9 cellular contexts compared by ENCODE assay signal in the genomic region with DNA sequence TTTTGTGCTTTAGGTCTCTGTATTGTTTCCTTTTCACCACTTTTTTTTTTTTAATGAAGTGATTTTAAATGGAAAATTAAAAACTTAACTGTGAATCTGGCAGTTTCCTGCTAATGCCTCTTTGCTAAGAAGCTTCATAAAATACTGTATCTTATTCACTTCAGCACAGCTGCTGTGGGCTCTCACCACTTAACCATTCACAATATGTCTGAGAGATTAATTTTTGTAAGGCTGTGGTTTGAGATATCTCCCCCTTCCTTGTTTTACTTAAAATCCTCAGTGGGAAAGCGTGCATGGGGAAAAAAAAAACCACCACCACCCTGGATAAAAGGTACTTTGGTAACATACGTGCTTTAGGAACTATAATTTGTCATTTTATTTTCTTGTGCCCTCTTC.
DNase-seq lines count a peak whose midpoint lies in the region; ATAC-seq and TF ChIP-seq lines count a peak whose summit lies in the region.
"Had no signal": no experiment of that assay in that cellular context is flagged by ENCODE, and none has a peak within 500 bp of the region (broad histone marks: within the 10 kb centered on the region; RNA-seq: fewer than 3 reads in every experiment).

No MANE protein-coding gene starts in this region.

- H3K36me3 ChIP-seq in right atrium auricular region (no peaks in the 10 kb centered on the region), mesodermal cell (ENCODE audit: control insufficient read depth, insufficient read depth, low read length) (peaks cover 16% of the 10 kb centered on the region), thyroid gland (no peaks in the 10 kb centered on the region)

- H3K9me3 ChIP-seq in right atrium auricular region (no peaks in the 10 kb centered on the region), mesodermal cell (ENCODE audit: control insufficient read depth, low read length) (no peaks in the 10 kb centered on the region), thyroid gland (no peaks in the 10 kb centered on the region)

- no peak for TF ChIP-seq POLR2A in thyroid gland (IDR thresholded peaks at IDR 0.05)

- peaks cover 61% of the 10 kb centered on the region for H3K4me1 Mint-ChIP-seq in activated CD8-positive, alpha-beta T cell treated with anti-CD3 and anti-CD28 coated beads, Interleukin-2, amount 10 ng/mL, durations not matched to agents 7 days and 5 days (ENCODE audit: low read depth)

- peaks cover 17% of the 10 kb centered on the region for H3K36me3 Mint-ChIP-seq in activated CD8-positive, alpha-beta T cell treated with anti-CD3 and anti-CD28 coated beads, Interleukin-2, amount 10 ng/mL, durations not matched to agents 7 days and 5 days (ENCODE audit: low read depth)

- H3K27me3 ChIP-seq in right atrium auricular region (no peaks in the 10 kb centered on the region), thyroid gland (no peaks in the 10 kb centered on the region)

- peak overlapping the region; percentile 39 for H3K4me3 Mint-ChIP-seq in activated CD8-positive, alpha-beta T cell treated with anti-CD3 and anti-CD28 coated beads, Interleukin-2, amount 10 ng/mL, durations not matched to agents 7 days and 5 days

- CTCF ChIA-PET in activated CD8-positive, alpha-beta T cell treated with anti-CD3 and anti-CD28 coated beads, Interleukin-2, amount 10 ng/mL, durations not matched to agents 7 days and 5 days (lab: Charles Lee): interaction anchor here (0.6 to 3.0 kb wide), 3 partner anchors 197 to 268 kb away, joined by 3 to 7 read pairs (median 4); no protein-coding TSS in a partner anchor
- CTCF ChIA-PET in RWPE1 (lab: Yijun Ruan, JAX): interaction anchor here (0.5 kb wide), 1 partner anchor 940 kb away, joined by 3 read pairs; no protein-coding TSS in a partner anchor

- no peak for DNase-seq in right atrium auricular region (ENCODE audit: low spot score)
- no peak for DNase-seq in Right ventricle myocardium superior
- no peak for DNase-seq in activated CD8-positive, alpha-beta T cell treated with anti-CD3 and anti-CD28 coated beads, Interleukin-2, amount 10 ng/mL, durations not matched to agents 7 days and 5 days
- no peak for DNase-seq in SHP77 (lab: John Stamatoyannopoulos, UW)
- DNase-seq in UCSD-AML1 (lab: John Stamatoyannopoulos, UW; ENCODE audit: unreplicated experiment): no peak
- no peak for DNase-seq in thyroid gland
- DNase-seq in RWPE1 (ENCODE audit: low spot score): no peak
- DNase-seq: NCI-H1105 treated with DMSO at 0.1 percent for 48 hours had no signal

- H3K9me3 Mint-ChIP-seq in activated CD8-positive, alpha-beta T cell treated with anti-CD3 and anti-CD28 coated beads, Interleukin-2, amount 10 ng/mL, durations not matched to agents 7 days and 5 days (ENCODE audit: insufficient read depth): no peaks in the 10 kb centered on the region

- WGBS in mesodermal cell (ENCODE audit: insufficient coverage in 2 of 2), 2 experiments: no CpG with 5 or more reads among the region's 2 CpGs
- 85 to 88% methylated on average over 2 of the region's 2 CpGs for WGBS in thyroid gland, 2 donors

- H3K4me3 ChIP-seq in right atrium auricular region (no peak overlapping the region), mesodermal cell (ENCODE audit: extremely low read depth, insufficient read depth, low read length, poor library complexity, severe bottlenecking) (no peak overlapping the region), thyroid gland (replicated peaks in 1 of 3) (no peak overlapping the region)

- POLR2A ChIA-PET in activated CD8-positive, alpha-beta T cell treated with anti-CD3 and anti-CD28 coated beads, Interleukin-2, amount 10 ng/mL, durations not matched to agents 7 days and 5 days (lab: Charles Lee): no interaction called here
- POLR2A ChIA-PET in RWPE1 (lab: Yijun Ruan, JAX; ENCODE audit: low non-redundant PET): no interaction called here

- H3K27ac ChIP-seq in right atrium auricular region (peak overlapping the region; percentile 28 to 60), mesodermal cell (ENCODE audit: low read depth, low read length, severe bottlenecking) (peak overlapping the region; percentile 77), thyroid gland (no peak overlapping the region), RWPE1 (no peak overlapping the region)

- intact Hi-C loops in Right ventricle myocardium superior (cut with DNase I): no loop called here
- intact Hi-C loops in thyroid gland (cut with DNase I): no loop called here

- ATAC-seq in Right ventricle myocardium superior (ENCODE audit: poor library complexity): no peak
- ATAC-seq in activated CD8-positive, alpha-beta T cell treated with anti-CD3 and anti-CD28 coated beads, Interleukin-2, amount 10 ng/mL, durations not matched to agents 7 days and 5 days: peak; percentile 27

- TF ChIP-seq CTCF in right atrium auricular region (IDR thresholded peaks at IDR 0.05) (no peak), thyroid gland (IDR thresholded peaks at IDR 0.05) (no peak), RWPE1 (conservative IDR thresholded peaks at IDR 0.05; ENCODE audit: low read depth) (no peak)

- no peaks in the 10 kb centered on the region for H3K27me3 Mint-ChIP-seq in activated CD8-positive, alpha-beta T cell treated with anti-CD3 and anti-CD28 coated beads, Interleukin-2, amount 10 ng/mL, durations not matched to agents 7 days and 5 days (ENCODE audit: low read depth)

- H3K27ac Mint-ChIP-seq in activated CD8-positive, alpha-beta T cell treated with anti-CD3 and anti-CD28 coated beads, Interleukin-2, amount 10 ng/mL, durations not matched to agents 7 days and 5 days: peak overlapping the region; percentile 73

- peaks cover 0 to 42% of the 10 kb centered on the region in 2 donors for H3K4me1 ChIP-seq in right atrium auricular region
- H3K4me1 ChIP-seq in mesodermal cell (ENCODE audit: control insufficient read depth, insufficient read depth, low read length, poor library complexity, severe bottlenecking): peaks cover 29% of the 10 kb centered on the region
- peaks cover 0 to 56% of the 10 kb centered on the region in 2 donors for H3K4me1 ChIP-seq in thyroid gland

Comparison
In these comparisons a context has a peak if more than half of its experiments do, and no peak if none do; other contexts are left out.
1. H3K27ac ChIP-seq: peak in right atrium auricular region (2 of 2) and mesodermal cell (single experiment); none in thyroid gland (0 of 3) and RWPE1 (single experiment).